ENCODE assay signal across 14 cellular contexts in genomic region chr2:198347936-198348335, GRCh38.
A peak's percentile ranks its signal among the peaks of the same experiment; 100 is the strongest.
DNase-seq lines count a peak whose midpoint lies in the region; ATAC-seq and TF ChIP-seq lines count a peak whose summit lies in the region.
"Had no signal": no experiment of that assay in that cellular context is flagged by ENCODE, and none has a peak within 500 bp of the region (broad histone marks: within the 10 kb centered on the region; RNA-seq: fewer than 3 reads in every experiment).

No MANE protein-coding gene starts in this region.

- H3K4me1 Mint-ChIP-seq in naive thymus-derived CD8-positive, alpha-beta T cell: no peaks in the 10 kb centered on the region
- H3K4me1 Mint-ChIP-seq in immature natural killer cell: no peaks in the 10 kb centered on the region

- POLR2A ChIA-PET in naive thymus-derived CD8-positive, alpha-beta T cell (lab: Charles Lee): no interaction called here

- no peak overlapping the region for H3K27ac ChIP-seq in trophoblast cell (ENCODE audit: low read depth, low read length)
- H3K27ac ChIP-seq: 22Rv1, BLaER1 had no signal

- no peak for TF ChIP-seq CTCF in AG10803 (conservative IDR thresholded peaks at IDR 0.05; ENCODE audit: low read length)
- no peak for TF ChIP-seq CTCF in Loucy (conservative IDR thresholded peaks at IDR 0.05; ENCODE audit: low read length)

- no peaks in the 10 kb centered on the region for H3K36me3 Mint-ChIP-seq in naive thymus-derived CD8-positive, alpha-beta T cell
- H3K36me3 Mint-ChIP-seq in immature natural killer cell: no peaks in the 10 kb centered on the region

- H3K9me3 Mint-ChIP-seq in naive thymus-derived CD8-positive, alpha-beta T cell: no peaks in the 10 kb centered on the region
- peaks cover 0 to 2% (median 0%) of the 10 kb centered on the region in 6 donors for H3K9me3 Mint-ChIP-seq in immature natural killer cell

- H3K79me1 ChIP-seq in trophoblast cell (ENCODE audit: low read length): no peaks in the 10 kb centered on the region

- H3K27me3 ChIP-seq in Loucy (ENCODE audit: insufficient read depth, low read length, poor library complexity, severe bottlenecking) (no peaks in the 10 kb centered on the region), trophoblast cell (ENCODE audit: insufficient read depth, low read length) (no peaks in the 10 kb centered on the region)
- H3K27me3 ChIP-seq: BLaER1 had no signal

- H3K4me3 ChIP-seq in AG10803 (ENCODE audit: low read length): no peak overlapping the region
- H3K4me3 ChIP-seq in Loucy (ENCODE audit: low read length, poor library complexity, severe bottlenecking): no peak overlapping the region
- H3K4me3 ChIP-seq in trophoblast cell (ENCODE audit: low read depth, low read length): no peak overlapping the region
- H3K4me3 ChIP-seq: BLaER1 had no signal

- H2BK120ac ChIP-seq in trophoblast cell (ENCODE audit: insufficient read depth, low read length, poor library complexity): no peak overlapping the region

- H4K12ac ChIP-seq in trophoblast cell (ENCODE audit: low read depth, low read length): no peak overlapping the region

- H3K4me2 ChIP-seq in Loucy (ENCODE audit: low read depth, low read length, poor library complexity, severe bottlenecking): no peak overlapping the region
- no peak overlapping the region for H3K4me2 ChIP-seq in trophoblast cell (ENCODE audit: low read length)
- H3K4me2 ChIP-seq: BLaER1 had no signal

- H4K20me1 ChIP-seq in Loucy (ENCODE audit: insufficient read depth, low read length, poor library complexity, severe bottlenecking): no peaks in the 10 kb centered on the region
- H4K20me1 ChIP-seq: BLaER1 had no signal

- DNase-seq in AG10803 (ENCODE audit: low read depth) (peak; percentile 4), GM03348 (ENCODE audit: low spot score) (peak; percentile 3), glomerular visceral epithelial cell (ENCODE audit: extremely low spot score) (peak; percentile 5), immature natural killer cell (no peak), midbrain (lab: John Stamatoyannopoulos, UW) (no peak), trophoblast cell (no peak)
- DNase-seq in naive thymus-derived CD8-positive, alpha-beta T cell: no peak
- DNase-seq: AML-193, GDM1, H7 had no signal

- peaks cover 32% of the 10 kb centered on the region for H3K4me1 ChIP-seq in Loucy (ENCODE audit: insufficient read depth, low read length, poor library complexity, severe bottlenecking)
- no peaks in the 10 kb centered on the region for H3K4me1 ChIP-seq in trophoblast cell (ENCODE audit: control insufficient read depth in 1 of 2, insufficient read depth in 2 of 2, low read length in 2 of 2)
- H3K4me1 ChIP-seq: BLaER1 had no signal

- H3K27ac Mint-ChIP-seq in naive thymus-derived CD8-positive, alpha-beta T cell: peak overlapping the region in 1 of 10 donors; percentile 32
- H3K27ac Mint-ChIP-seq in immature natural killer cell: no peak overlapping the region

- H3K18ac ChIP-seq in trophoblast cell (ENCODE audit: low read length): no peak overlapping the region

- peaks cover 3 to 33% (median 19%) of the 10 kb centered on the region in 5 donors for H3K27me3 Mint-ChIP-seq in naive thymus-derived CD8-positive, alpha-beta T cell
- peaks cover 0 to 8% (median 7%) of the 10 kb centered on the region in 3 donors for H3K27me3 Mint-ChIP-seq in immature natural killer cell (ENCODE audit: low read depth in 3 of 3)

- no peak overlapping the region for H4K91ac ChIP-seq in trophoblast cell (ENCODE audit: low read depth, low read length)

- H3F3A ChIP-seq in Loucy (ENCODE audit: low read depth): no peaks in the 10 kb centered on the region; the same call in 1 of the 2 replicates

- H3K14ac ChIP-seq in trophoblast cell (ENCODE audit: low read length): no peak overlapping the region

- H2BK12ac ChIP-seq in trophoblast cell (ENCODE audit: low read length): no peak overlapping the region

- no peak overlapping the region for H2BK5ac ChIP-seq in trophoblast cell (ENCODE audit: low read depth, low read length, poor library complexity)

- H3K9me3 ChIP-seq in Loucy (ENCODE audit: insufficient read depth, low read depth, low read length): no peaks in the 10 kb centered on the region
- H3K9me3 ChIP-seq in trophoblast cell (ENCODE audit: insufficient read depth, low read depth, low read length): no peaks in the 10 kb centered on the region
- H3K9me3 ChIP-seq: BLaER1 had no signal

- H3K23ac ChIP-seq in trophoblast cell (ENCODE audit: low read length): no peak overlapping the region

- H3K9ac ChIP-seq in Loucy (ENCODE audit: low read depth, low read length, poor library complexity, severe bottlenecking) (no peak overlapping the region), trophoblast cell (ENCODE audit: low read length) (no peak overlapping the region)
- H3K9ac ChIP-seq: BLaER1 had no signal

- H3K36me3 ChIP-seq in Loucy (ENCODE audit: insufficient read depth, low read length): no peaks in the 10 kb centered on the region
- no peaks in the 10 kb centered on the region for H3K36me3 ChIP-seq in trophoblast cell (ENCODE audit: control insufficient read depth in 1 of 2, insufficient read depth in 2 of 2, low read length in 2 of 2)
- H3K36me3 ChIP-seq: BLaER1 had no signal

- H2AK5ac ChIP-seq in trophoblast cell (ENCODE audit: low read length): no peak overlapping the region

- H3K4me3 Mint-ChIP-seq in naive thymus-derived CD8-positive, alpha-beta T cell: no peak overlapping the region
- no peak overlapping the region for H3K4me3 Mint-ChIP-seq in immature natural killer cell

- no CpG with 5 or more reads among the region's 4 CpGs for WGBS in trophoblast cell (ENCODE audit: extremely low coverage, insufficient coverage, insufficient read length)

- ATAC-seq in naive thymus-derived CD8-positive, alpha-beta T cell: no peak
- ATAC-seq: HepG2 had no signal

- no peak overlapping the region for H4K8ac ChIP-seq in trophoblast cell (ENCODE audit: low read depth, low read length)

- H2AFZ ChIP-seq in Loucy (ENCODE audit: low read length): peak overlapping the region; percentile 64
- no peak overlapping the region for H2AFZ ChIP-seq in trophoblast cell (ENCODE audit: insufficient read depth, low read length, poor library complexity)

- no peaks in the 10 kb centered on the region for H3K9me2 ChIP-seq in Loucy (replicated peaks; ENCODE audit: low read depth, low read length)

- no peak overlapping the region for H3K4ac ChIP-seq in trophoblast cell (ENCODE audit: low read depth, low read length)

- H3K79me2 ChIP-seq in Loucy (ENCODE audit: insufficient read depth, low read length) (no peaks in the 10 kb centered on the region), trophoblast cell (ENCODE audit: control insufficient read depth, insufficient read depth, low read length, poor library complexity) (no peaks in the 10 kb centered on the region)

Comparison
In these comparisons a context has a peak if more than half of its experiments do, and no peak if none do; other contexts are left out.
1. DNase-seq: peak in AG10803 (single experiment), GM03348 (single experiment) and glomerular visceral epithelial cell (single experiment); none in naive thymus-derived CD8-positive, alpha-beta T cell (0 of 10), immature natural killer cell (0 of 3), midbrain (single experiment) and trophoblast cell (0 of 2).